In the genomic region with DNA sequence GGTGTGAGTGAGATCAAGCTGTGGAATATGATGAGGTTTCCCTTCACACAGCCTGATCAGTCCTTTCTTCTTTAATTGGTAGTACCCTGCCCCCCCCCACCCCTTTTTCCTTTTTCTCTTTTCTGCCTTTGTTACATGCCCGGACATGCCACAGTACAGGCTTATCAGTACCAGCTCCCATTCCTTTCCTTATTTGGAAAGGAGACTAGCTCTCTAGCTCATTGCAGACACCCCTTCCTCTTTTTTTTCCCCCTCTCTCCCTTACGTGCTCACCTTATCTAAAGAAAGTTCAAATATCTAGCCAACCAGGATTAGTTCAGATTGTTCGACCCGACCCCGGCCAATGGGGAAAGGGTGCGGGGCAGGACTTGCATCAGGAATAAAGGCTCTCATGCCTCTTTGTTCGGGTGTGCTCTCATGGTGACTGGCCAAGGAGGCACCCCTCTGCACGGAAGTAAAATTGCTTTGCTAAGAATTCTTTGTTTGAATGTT, we compare ENCODE assay signal across 16 cellular contexts.
DNase-seq lines count a peak whose midpoint lies in the region; TF ChIP-seq lines count a peak whose summit lies in the region.
"Had no signal": no experiment of that assay in that cellular context is flagged by ENCODE, and none has a peak within 500 bp of the region (broad histone marks: within the 10 kb centered on the region; RNA-seq: fewer than 3 reads in every experiment).

No MANE protein-coding gene starts in this region.

- peak overlapping the region; percentile 54 for H3K56ac ChIP-seq in mesendoderm (ENCODE audit: low read length)

- no TSS peak for BruUV-seq in mammary epithelial cell (replicated peaks; lab: Mats Ljungman, UMichigan)

- peak overlapping the region; percentile 24; the same call in 1 of the 2 replicates for H3K4me3 Mint-ChIP-seq in HFFc6

- H3K27me3 Mint-ChIP-seq in HFFc6 (ENCODE audit: insufficient read depth), result peaks cover 1% of the 10 kb centered on the region

- H3K79me2 ChIP-seq in mammary epithelial cell (ENCODE audit: insufficient read depth, low read length) (no peaks in the 10 kb centered on the region), mesendoderm (ENCODE audit: control insufficient read depth, insufficient read depth, low read length) (no peaks in the 10 kb centered on the region)

- CTCF ChIA-PET in mammary epithelial cell (lab: Charles Lee; ENCODE audit: low non-redundant PET), result no interaction called here

- H3K4me3 ChIP-seq in mammary epithelial cell (replicated peaks in 1 of 3; ENCODE audit: insufficient read depth in 1 of 3, low read depth in 2 of 3, low read length in 3 of 3) (no peak overlapping the region), mesendoderm (ENCODE audit: low read length) (no peak overlapping the region), sigmoid colon (no peak overlapping the region)
- H3K4me3 ChIP-seq: gastrocnemius medialis, left ventricle myocardium inferior, spleen, upper lobe of left lung had no signal

- H3K23ac ChIP-seq in mesendoderm (ENCODE audit: low read length), result no peak overlapping the region

- 0 out of 2 replicates have a peak, but pooled peaks cover 5% of the 10 kb centered on the region for H3K36me3 Mint-ChIP-seq in HFFc6 (ENCODE audit: low read depth)

- H3K4me1 ChIP-seq in mammary epithelial cell (ENCODE audit: insufficient read depth, low read length) (no peaks in the 10 kb centered on the region), mesendoderm (ENCODE audit: control insufficient read depth, low read depth, low read length) (peaks cover 5% of the 10 kb centered on the region), sigmoid colon (no peaks in the 10 kb centered on the region)
- H3K4me1 ChIP-seq: gastrocnemius medialis, spleen, upper lobe of left lung had no signal

- DNase-seq in NCI-H1417 (lab: John Stamatoyannopoulos, UW) (peak in 2 of 3 experiments; percentile 8 to 47), NCI-H1417 treated with DMSO at 0.1 percent for 48 hours (lab: John Stamatoyannopoulos, UW) (no peak), HFFc6 (no peak), mammary epithelial cell (peak; percentile 12), mesendoderm (peak; percentile 84), sigmoid colon (no peak), NCI-H2227 (lab: John Stamatoyannopoulos, UW; ENCODE audit: unreplicated experiment) (no peak), AML-193 (lab: John Stamatoyannopoulos, UW) (no peak)
- DNase-seq: activated CD8-positive, alpha-beta memory T cell treated with anti-CD3 and anti-CD28 coated beads, Interleukin-2, amount 50 U/mL, for 4 hours; gastrocnemius medialis; left ventricle myocardium inferior; NCI-H510A treated with DMSO at 0.1 percent for 48 hours; Right ventricle myocardium superior; spleen; upper lobe of left lung had no signal

- no peak overlapping the region for H4K8ac ChIP-seq in mesendoderm (ENCODE audit: low read depth, low read length)

- H2BK120ac ChIP-seq in mesendoderm (ENCODE audit: low read depth, low read length), result peak overlapping the region; percentile 95

- TF ChIP-seq CTCF in HFFc6 (IDR thresholded peaks at IDR 0.05) (no peak), mammary epithelial cell (conservative IDR thresholded peaks at IDR 0.05 in 1 of 2, IDR thresholded peaks at IDR 0.05 in 1 of 2; ENCODE audit: extremely low read depth in 1 of 2, insufficient read depth in 1 of 2, low read depth in 1 of 2, low read length in 2 of 2) (no peak), sigmoid colon (IDR thresholded peaks at IDR 0.05) (no peak)

- in situ Hi-C loops in mammary epithelial cell (cut with MboI; ENCODE audit: low sequenced_read_pairs in 2 of 2), result no loop called here

- H3K27ac Mint-ChIP-seq in HFFc6, result peak overlapping the region; percentile 78

- 91% methylated on average over 7 of the region's 8 CpGs for WGBS in mammary epithelial cell (ENCODE audit: low coverage, missing lambda C conversion rate)
- WGBS in mesendoderm (ENCODE audit: extremely low coverage, insufficient coverage, low lambda C conversion rate), result no CpG with 5 or more reads among the region's 8 CpGs
- 59 to 77% methylated on average over 8 of the region's 8 CpGs for WGBS in sigmoid colon, 2 donors

- H3K36me3 ChIP-seq in mammary epithelial cell (ENCODE audit: insufficient read depth, low read length) (no peaks in the 10 kb centered on the region), mesendoderm (ENCODE audit: control insufficient read depth, insufficient read depth, low read length) (no peaks in the 10 kb centered on the region), sigmoid colon (no peaks in the 10 kb centered on the region)
- H3K36me3 ChIP-seq: gastrocnemius medialis, left ventricle myocardium inferior, neutrophil, spleen, upper lobe of left lung had no signal

- H3K4me1 Mint-ChIP-seq in HFFc6 (ENCODE audit: low read depth), result peaks cover 17% of the 10 kb centered on the region

- H3K9me3 ChIP-seq in mammary epithelial cell (replicated peaks; ENCODE audit: insufficient read depth, low read length) (peaks cover 3% of the 10 kb centered on the region), sigmoid colon (no peaks in the 10 kb centered on the region)
- H3K9me3 ChIP-seq: gastrocnemius medialis, left ventricle myocardium inferior, neutrophil, spleen, upper lobe of left lung had no signal

- H3K27me3 ChIP-seq in mammary epithelial cell (ENCODE audit: insufficient read depth, low read length) (no peaks in the 10 kb centered on the region), mesendoderm (ENCODE audit: insufficient read depth, low read length, poor library complexity) (no peaks in the 10 kb centered on the region), sigmoid colon (no peaks in the 10 kb centered on the region)
- H3K27me3 ChIP-seq: gastrocnemius medialis, neutrophil, spleen, upper lobe of left lung had no signal

- H3K27ac ChIP-seq in mammary epithelial cell (ENCODE audit: insufficient read depth, low read depth, low read length) (peak overlapping the region; percentile 11), mesendoderm (ENCODE audit: low read depth, low read length) (peak overlapping the region; percentile 47), sigmoid colon (no peak overlapping the region)
- H3K27ac ChIP-seq: gastrocnemius medialis, left ventricle myocardium inferior, neutrophil, spleen, upper lobe of left lung had no signal

- TF ChIP-seq EP300 in sigmoid colon (IDR thresholded peaks at IDR 0.05), result no peak

- H4K20me1 ChIP-seq in mammary epithelial cell (ENCODE audit: insufficient read depth, low read length), result no peaks in the 10 kb centered on the region

- H3K79me1 ChIP-seq in mesendoderm (ENCODE audit: low read length), result no peaks in the 10 kb centered on the region

- H3K9me3 Mint-ChIP-seq in HFFc6, result peaks cover 19% of the 10 kb centered on the region

- H2BK15ac ChIP-seq in mesendoderm (replicated peaks; ENCODE audit: low read depth), result peak overlapping the region; percentile 75

- H3K4me2 ChIP-seq in mammary epithelial cell (ENCODE audit: insufficient read depth, low read depth, low read length) (no peak overlapping the region), mesendoderm (ENCODE audit: low read length) (no peak overlapping the region)

- H2AFZ ChIP-seq in mammary epithelial cell (ENCODE audit: low read depth, low read length), result peak overlapping the region; percentile 73

- H2AK5ac ChIP-seq in mesendoderm (ENCODE audit: low read length), result no peak overlapping the region

- dilution Hi-C loops in mammary epithelial cell (cut with HindIII; ENCODE audit: low sequenced_read_pairs), result no loop called here

- intact Hi-C loops in mammary epithelial cell (cut with micrococcal nuclease) (no loop called here), sigmoid colon (cut with DNase I) (no loop called here)

- H3K9ac ChIP-seq in mammary epithelial cell (ENCODE audit: insufficient read depth, low read length), result no peak overlapping the region
- H3K9ac ChIP-seq in mesendoderm (ENCODE audit: low read length), result no peak overlapping the region

- peak overlapping the region; percentile 94 for H3K18ac ChIP-seq in mesendoderm (ENCODE audit: low read length)

- peak overlapping the region; percentile 87 for H3K4ac ChIP-seq in mesendoderm (ENCODE audit: low read depth, low read length)

- TF ChIP-seq POLR2A in sigmoid colon (IDR thresholded peaks at IDR 0.05), result no peak

- H4K5ac ChIP-seq in mesendoderm (ENCODE audit: low read length), result no peak overlapping the region

- H2BK5ac ChIP-seq in mesendoderm (ENCODE audit: low read length), result peak overlapping the region; percentile 89

Comparison
In these comparisons a context has a peak if more than half of its experiments do, and no peak if none do; other contexts are left out.
1. DNase-seq: peak in NCI-H1417 (2 of 3), mammary epithelial cell (single experiment) and mesendoderm (single experiment); none in NCI-H1417 treated with DMSO at 0.1 percent for 48 hours (single experiment), HFFc6 (single experiment), sigmoid colon (single experiment), NCI-H2227 (single experiment) and AML-193 (0 of 2).
2. H3K27ac ChIP-seq: peak in mammary epithelial cell (single experiment) and mesendoderm (single experiment); none in sigmoid colon (0 of 4).